ENCODE assay signal across 1 cellular context in genomic region chr10:7700577-7701125, GRCh38.
A peak's percentile ranks its signal among the peaks of the same experiment; 100 is the strongest.
TF ChIP-seq lines count a peak whose summit lies in the region.

No MANE protein-coding gene starts in this region.

TF ChIP-seq in HepG2, 621 proteins besides CTCF, POLR2A, EP300 and RAD21 (continued from another document and continues in another):
- TF ChIP-seq ARID4A (CRISPR knock-in tag; IDR thresholded peaks at IDR 0.05; ENCODE audit: borderline replicate concordance) (peak; percentile 55; the same call in 1 of the 2 replicates), ZNF557 (CRISPR knock-in tag; IDR thresholded peaks at IDR 0.05) (0 out of 2 replicates have a peak, but pooled peaks have one; percentile 30), PAXIP1 (CRISPR knock-in tag; conservative IDR thresholded peaks at IDR 0.05) (peak; percentile 97), SRSF1 (optimal IDR thresholded peaks at IDR 0.05; ENCODE audit: low read depth, low read length) (no peak), REL (CRISPR knock-in tag; conservative IDR thresholded peaks at IDR 0.05) (no peak), ZFP36 (IDR thresholded peaks at IDR 0.05; ENCODE audit: borderline replicate concordance, low read depth, low read length, partially characterized antibody) (no peak), ZKSCAN1 (IDR thresholded peaks at IDR 0.05; ENCODE audit: low read length) (no peak), ATF7-NPFF (CRISPR knock-in tag; IDR thresholded peaks at IDR 0.05; ENCODE audit: low read depth) (no peak), ZNF652 (CRISPR knock-in tag; IDR thresholded peaks at IDR 0.05; ENCODE audit: borderline replicate concordance, low read depth) (peak; percentile 25; the same call in 1 of the 2 replicates), RELA (CRISPR knock-in tag; IDR thresholded peaks at IDR 0.05) (no peak), HMG20A (CRISPR knock-in tag; IDR thresholded peaks at IDR 0.05; ENCODE audit: borderline replicate concordance) (peak; percentile 97), TRIM24 (CRISPR knock-in tag; IDR thresholded peaks at IDR 0.05) (no peak), IKZF5 (CRISPR knock-in tag; IDR thresholded peaks at IDR 0.05) (peak; percentile 75), RBM22 (optimal IDR thresholded peaks at IDR 0.05; ENCODE audit: low read length) (no peak), NR0B2 (CRISPR knock-in tag; IDR thresholded peaks at IDR 0.05) (no peak), KLF6 (CRISPR knock-in tag; IDR thresholded peaks at IDR 0.05) (peak; percentile 26; the same call in 1 of the 2 replicates), ZNF484 (CRISPR knock-in tag; IDR thresholded peaks at IDR 0.05; ENCODE audit: borderline replicate concordance, low read depth) (no peak), THAP9 (CRISPR knock-in tag; IDR thresholded peaks at IDR 0.05; ENCODE audit: borderline replicate concordance) (no peak), ZNF224 (CRISPR knock-in tag; IDR thresholded peaks at IDR 0.05) (no peak; the same call in 1 of the 2 replicates), ZNF614 (CRISPR knock-in tag; IDR thresholded peaks at IDR 0.05; ENCODE audit: borderline replicate concordance) (peak; percentile 39; the same call in 1 of the 2 replicates), BORCS8-MEF2B (CRISPR knock-in tag; IDR thresholded peaks at IDR 0.05) (no peak), ZNF75D (CRISPR knock-in tag; IDR thresholded peaks at IDR 0.05; ENCODE audit: borderline replicate concordance) (no peak), EEA1 (CRISPR knock-in tag; IDR thresholded peaks at IDR 0.05; ENCODE audit: borderline replicate concordance) (no peak), ZNF333 (CRISPR knock-in tag; IDR thresholded peaks at IDR 0.05; ENCODE audit: borderline replicate concordance) (no peak), SATB2 (CRISPR knock-in tag; IDR thresholded peaks at IDR 0.05) (peak; percentile 62; the same call in 1 of the 2 replicates), ZNF543 (CRISPR knock-in tag; IDR thresholded peaks at IDR 0.05) (no peak), ZNF367 (CRISPR knock-in tag; IDR thresholded peaks at IDR 0.05; ENCODE audit: borderline replicate concordance) (no peak), ZBTB25 (CRISPR knock-in tag; IDR thresholded peaks at IDR 0.05) (0 out of 2 replicates have a peak, but pooled peaks have one; percentile 17), ARNT2 (CRISPR knock-in tag; IDR thresholded peaks at IDR 0.05; ENCODE audit: low read depth) (0 out of 2 replicates have a peak, but pooled peaks have one; percentile 51), TFAP4 (IDR thresholded peaks at IDR 0.05; ENCODE audit: borderline replicate concordance, low read depth) (peak; percentile 36; the same call in 1 of the 2 replicates), MXI1 (IDR thresholded peaks at IDR 0.05; ENCODE audit: borderline replicate concordance, low read depth, low read length) (peak; percentile 51; the same call in 1 of the 3 replicates), FOXP4 (CRISPR knock-in tag; IDR thresholded peaks at IDR 0.05) (peak; percentile 95), SOX6 (IDR thresholded peaks at IDR 0.05) (no peak), SOX6 (CRISPR knock-in tag; IDR thresholded peaks at IDR 0.05) (peak; percentile 100), TBX3 (IDR thresholded peaks at IDR 0.05; ENCODE audit: borderline replicate concordance) (peak; percentile 81; the same call in 1 of the 2 replicates), MBNL3 (CRISPR knock-in tag; conservative IDR thresholded peaks at IDR 0.05) (no peak), DNMT1 (CRISPR knock-in tag; IDR thresholded peaks at IDR 0.05) (no peak), ZNF441 (CRISPR knock-in tag; IDR thresholded peaks at IDR 0.05; ENCODE audit: borderline replicate concordance) (no peak), BRD4 (CRISPR knock-in tag; IDR thresholded peaks at IDR 0.05) (no peak), ZNF740 (CRISPR knock-in tag; IDR thresholded peaks at IDR 0.05) (no peak), ZNF446 (CRISPR knock-in tag; IDR thresholded peaks at IDR 0.05) (no peak), ZNF605 (CRISPR knock-in tag; IDR thresholded peaks at IDR 0.05) (no peak), PRPF4 (IDR thresholded peaks at IDR 0.05; ENCODE audit: low read depth, low read length, poor library complexity, severe bottlenecking) (no peak), ZNF136 (CRISPR knock-in tag; IDR thresholded peaks at IDR 0.05; ENCODE audit: low read depth) (0 out of 2 replicates have a peak, but pooled peaks have one; percentile 48), ATRX (CRISPR knock-in tag; IDR thresholded peaks at IDR 0.05; ENCODE audit: borderline replicate concordance) (no peak), FOXO1 (CRISPR knock-in tag; IDR thresholded peaks at IDR 0.05) (peak; percentile 98), TAF1 (CRISPR knock-in tag; IDR thresholded peaks at IDR 0.05) (peak; percentile 11; the same call in 1 of the 2 replicates), SMAD1 (CRISPR knock-in tag; IDR thresholded peaks at IDR 0.05; ENCODE audit: borderline replicate concordance, low read depth) (no peak), ZEB1 (IDR thresholded peaks at IDR 0.05; ENCODE audit: insufficient replicate concordance, low read depth) (no peak), ZNF761 (CRISPR knock-in tag; conservative IDR thresholded peaks at IDR 0.05) (no peak), MED1 (CRISPR knock-in tag; IDR thresholded peaks at IDR 0.05) (peak; percentile 97)
